11 cellular contexts compared by ENCODE assay signal in the genomic region with DNA sequence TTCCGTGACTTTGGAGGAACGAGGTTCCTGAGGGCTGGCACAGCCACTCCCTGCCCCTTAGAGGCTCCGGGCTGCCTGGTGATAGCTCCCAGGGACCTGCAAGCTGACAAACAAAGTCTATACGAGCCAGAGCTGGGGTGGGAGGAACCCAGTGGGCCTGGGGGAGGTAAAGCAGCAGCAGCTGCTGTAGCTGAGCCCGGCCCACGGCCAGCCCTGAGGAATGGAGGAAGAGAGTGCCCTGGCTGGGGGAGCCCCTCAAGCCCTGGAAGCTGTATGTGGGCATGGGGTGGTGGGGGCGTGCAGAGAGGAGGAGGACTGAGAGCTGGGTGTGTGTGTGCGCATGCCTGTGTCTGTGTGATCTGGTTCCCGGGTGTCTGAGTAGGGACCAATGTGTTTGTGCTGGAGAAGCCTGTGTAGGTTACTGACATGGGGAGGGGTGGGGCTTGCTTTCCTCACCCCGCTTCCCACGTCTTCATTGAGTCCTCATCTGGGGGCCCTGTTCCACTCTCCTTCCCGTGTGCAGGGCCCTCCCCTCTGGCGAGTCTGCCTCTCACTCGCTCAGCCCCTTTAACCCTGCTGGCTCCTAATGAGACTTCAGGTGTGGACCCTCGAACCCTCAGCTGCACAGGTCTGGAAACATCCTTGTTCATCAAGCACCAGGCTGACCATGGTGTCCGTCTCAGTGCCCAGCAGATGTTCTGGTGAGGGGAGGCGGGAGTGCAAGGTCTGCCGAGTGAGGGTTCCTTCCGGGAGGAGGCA. TPM values are rescaled to one million over a fixed set of nuclear protein-coding genes. Genes with fewer than 3 reads are reported as not detected.
A peak's percentile ranks its signal among the peaks of the same experiment; 100 is the strongest.
DNase-seq lines count a peak whose midpoint lies in the region; ATAC-seq and TF ChIP-seq lines count a peak whose summit lies in the region.
"Had no signal": no experiment of that assay in that cellular context is flagged by ENCODE, and none has a peak within 500 bp of the region (broad histone marks: within the 10 kb centered on the region; RNA-seq: fewer than 3 reads in every experiment).

No MANE protein-coding gene starts in this region.

- H3K9me3 Mint-ChIP-seq in WTC11 (no peaks in the 10 kb centered on the region), immature natural killer cell (no peaks in the 10 kb centered on the region)

- no peak for ATAC-seq in WTC11
- ATAC-seq: GM12878 had no signal

- no peaks in the 10 kb centered on the region for H3K4me1 ChIP-seq in HEK293 (ENCODE audit: control insufficient read depth, insufficient read depth, low read length)
- peaks cover 3% of the 10 kb centered on the region for H3K4me1 ChIP-seq in rectal smooth muscle tissue (ENCODE audit: control insufficient read depth, insufficient read depth, low read length)

- H3K4me1 Mint-ChIP-seq in WTC11, result peaks cover 38% of the 10 kb centered on the region
- peaks cover 40 to 51% of the 10 kb centered on the region in 2 donors for H3K4me1 Mint-ChIP-seq in immature natural killer cell

- TF ChIP-seq CTCF in HEK293 (tag by site-specific recombination; IDR thresholded peaks at IDR 0.05) (no peak), WTC11 (IDR thresholded peaks at IDR 0.05) (no peak), GM10266 (IDR thresholded peaks at IDR 0.05; ENCODE audit: control insufficient read depth, insufficient read depth, low read depth, missing control alignments) (no peak)

- no peaks in the 10 kb centered on the region for H3K36me3 Mint-ChIP-seq in WTC11
- no peaks in the 10 kb centered on the region for H3K36me3 Mint-ChIP-seq in immature natural killer cell

- no peaks in the 10 kb centered on the region for H3K36me3 ChIP-seq in HEK293 (ENCODE audit: control insufficient read depth in 2 of 2, insufficient read depth in 1 of 2, low read length in 2 of 2)
- H3K36me3 ChIP-seq in rectal smooth muscle tissue (ENCODE audit: control insufficient read depth, insufficient read depth, low read length), result no peaks in the 10 kb centered on the region
- peaks cover 2% of the 10 kb centered on the region; the same call in 1 of the 2 replicates for H3K36me3 ChIP-seq in MG63
- H3K36me3 ChIP-seq: stomach had no signal

- H3K4me3 ChIP-seq in HEK293 (ENCODE audit: low read depth, low read length), result no peak overlapping the region
- H3K4me3 ChIP-seq in rectal smooth muscle tissue (ENCODE audit: low read length), result peak overlapping the region; percentile 36
- H3K4me3 ChIP-seq in MG63, result no peak overlapping the region
- H3K4me3 ChIP-seq: GM12878, stomach had no signal

- peak overlapping the region; percentile 25; the same call in 1 of the 2 replicates for H3K4me3 Mint-ChIP-seq in WTC11
- H3K4me3 Mint-ChIP-seq in immature natural killer cell, result peak overlapping the region; percentile 25 to 71 (median 64)

- H3K27ac ChIP-seq in HEK293 (ENCODE audit: extremely low read depth, low read depth, low read length) (no peak overlapping the region), rectal smooth muscle tissue (ENCODE audit: low read depth, low read length) (peak overlapping the region; percentile 24)

- CTCF ChIA-PET in HEK293 (lab: Yijun Ruan, JAX) (interaction anchor here (0.5 kb wide), 1 partner anchor 905 kb away, joined by 3 read pairs; no protein-coding TSS in a partner anchor), WTC11 (lab: Charles Lee) (interaction anchor here (0.7 kb wide), 1 partner anchor 56 kb away, joined by 5 read pairs; no protein-coding TSS in a partner anchor)

- H3K9ac ChIP-seq in rectal smooth muscle tissue (ENCODE audit: low read length), result no peak overlapping the region

- H3K9me3 ChIP-seq in HEK293 (ENCODE audit: control insufficient read depth, insufficient read depth, low read depth, low read length), result no peaks in the 10 kb centered on the region
- H3K9me3 ChIP-seq in MG63, result no peaks in the 10 kb centered on the region
- H3K9me3 ChIP-seq: stomach had no signal

- H3K27me3 Mint-ChIP-seq in WTC11 (ENCODE audit: low read depth) (no peaks in the 10 kb centered on the region), immature natural killer cell (ENCODE audit: low read depth in 3 of 3) (peaks cover 0 to 3% (median 2%) of the 10 kb centered on the region in 3 donors)

- H3K27ac Mint-ChIP-seq in WTC11, result peak overlapping the region; percentile 65; the same call in 1 of the 2 replicates
- H3K27ac Mint-ChIP-seq in immature natural killer cell, result peak overlapping the region; percentile 50 to 89 (median 72)

- H3K27me3 ChIP-seq in rectal smooth muscle tissue (ENCODE audit: control insufficient read depth, insufficient read depth, low read length) (no peaks in the 10 kb centered on the region), MG63 (no peaks in the 10 kb centered on the region)
- H3K27me3 ChIP-seq: stomach had no signal

- POLR2A ChIA-PET in HEK293 (lab: Yijun Ruan, JAX) (no interaction called here), WTC11 (lab: Charles Lee) (no interaction called here)

- DNase-seq in WTC11 (ENCODE audit: low spot score) (no peak), immature natural killer cell (no peak), MG63 (no peak), GM10266 (ENCODE audit: extremely low spot score) (no peak), T-helper 2 cell (no peak), CD1c-positive myeloid dendritic cell (ENCODE audit: extremely low spot score) (no peak)
- DNase-seq: cerebellar nuclear complex, stomach had no signal

TF ChIP-seq in HEK293, 187 proteins besides CTCF, POLR2A, EP300 and RAD21:
- no peak for TF ChIP-seq ZNF341 (tag by site-specific recombination; IDR thresholded peaks at IDR 0.05; ENCODE audit: low read depth)
- no peak for TF ChIP-seq KLF16 (tag by site-specific recombination; IDR thresholded peaks at IDR 0.05)
- TF ChIP-seq ZFP41 (tag by site-specific recombination; IDR thresholded peaks at IDR 0.05; ENCODE audit: borderline replicate concordance), result no peak
- TF ChIP-seq ELK4 (IDR thresholded peaks at IDR 0.05; ENCODE audit: borderline replicate concordance, low read depth, low read length), result no peak
- TF ChIP-seq ZFHX2 (tag by site-specific recombination; conservative IDR thresholded peaks at IDR 0.05), result peak; percentile 90
- no peak for TF ChIP-seq ZNF701 (tag by site-specific recombination; IDR thresholded peaks at IDR 0.05)
- TF ChIP-seq EGR2 (tag by site-specific recombination; IDR thresholded peaks at IDR 0.05; ENCODE audit: low read depth), result peak; percentile 87
- TF ChIP-seq ZNF19 (tag by site-specific recombination; IDR thresholded peaks at IDR 0.05; ENCODE audit: low read depth), result no peak

TF ChIP-seq in WTC11, 78 proteins besides CTCF, POLR2A, EP300 and RAD21 (continues in another document):
- TF ChIP-seq, protein P1, sequence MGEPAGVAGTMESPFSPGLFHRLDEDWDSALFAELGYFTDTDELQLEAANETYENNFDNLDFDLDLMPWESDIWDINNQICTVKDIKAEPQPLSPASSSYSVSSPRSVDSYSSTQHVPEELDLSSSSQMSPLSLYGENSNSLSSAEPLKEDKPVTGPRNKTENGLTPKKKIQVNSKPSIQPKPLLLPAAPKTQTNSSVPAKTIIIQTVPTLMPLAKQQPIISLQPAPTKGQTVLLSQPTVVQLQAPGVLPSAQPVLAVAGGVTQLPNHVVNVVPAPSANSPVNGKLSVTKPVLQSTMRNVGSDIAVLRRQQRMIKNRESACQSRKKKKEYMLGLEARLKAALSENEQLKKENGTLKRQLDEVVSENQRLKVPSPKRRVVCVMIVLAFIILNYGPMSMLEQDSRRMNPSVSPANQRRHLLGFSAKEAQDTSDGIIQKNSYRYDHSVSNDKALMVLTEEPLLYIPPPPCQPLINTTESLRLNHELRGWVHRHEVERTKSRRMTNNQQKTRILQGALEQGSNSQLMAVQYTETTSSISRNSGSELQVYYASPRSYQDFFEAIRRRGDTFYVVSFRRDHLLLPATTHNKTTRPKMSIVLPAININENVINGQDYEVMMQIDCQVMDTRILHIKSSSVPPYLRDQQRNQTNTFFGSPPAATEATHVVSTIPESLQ (CRISPR knock-in tag; IDR thresholded peaks at IDR 0.05), result no peak
- no peak for TF ChIP-seq SOX15 (CRISPR knock-in tag; IDR thresholded peaks at IDR 0.05)
- TF ChIP-seq, protein P2, sequence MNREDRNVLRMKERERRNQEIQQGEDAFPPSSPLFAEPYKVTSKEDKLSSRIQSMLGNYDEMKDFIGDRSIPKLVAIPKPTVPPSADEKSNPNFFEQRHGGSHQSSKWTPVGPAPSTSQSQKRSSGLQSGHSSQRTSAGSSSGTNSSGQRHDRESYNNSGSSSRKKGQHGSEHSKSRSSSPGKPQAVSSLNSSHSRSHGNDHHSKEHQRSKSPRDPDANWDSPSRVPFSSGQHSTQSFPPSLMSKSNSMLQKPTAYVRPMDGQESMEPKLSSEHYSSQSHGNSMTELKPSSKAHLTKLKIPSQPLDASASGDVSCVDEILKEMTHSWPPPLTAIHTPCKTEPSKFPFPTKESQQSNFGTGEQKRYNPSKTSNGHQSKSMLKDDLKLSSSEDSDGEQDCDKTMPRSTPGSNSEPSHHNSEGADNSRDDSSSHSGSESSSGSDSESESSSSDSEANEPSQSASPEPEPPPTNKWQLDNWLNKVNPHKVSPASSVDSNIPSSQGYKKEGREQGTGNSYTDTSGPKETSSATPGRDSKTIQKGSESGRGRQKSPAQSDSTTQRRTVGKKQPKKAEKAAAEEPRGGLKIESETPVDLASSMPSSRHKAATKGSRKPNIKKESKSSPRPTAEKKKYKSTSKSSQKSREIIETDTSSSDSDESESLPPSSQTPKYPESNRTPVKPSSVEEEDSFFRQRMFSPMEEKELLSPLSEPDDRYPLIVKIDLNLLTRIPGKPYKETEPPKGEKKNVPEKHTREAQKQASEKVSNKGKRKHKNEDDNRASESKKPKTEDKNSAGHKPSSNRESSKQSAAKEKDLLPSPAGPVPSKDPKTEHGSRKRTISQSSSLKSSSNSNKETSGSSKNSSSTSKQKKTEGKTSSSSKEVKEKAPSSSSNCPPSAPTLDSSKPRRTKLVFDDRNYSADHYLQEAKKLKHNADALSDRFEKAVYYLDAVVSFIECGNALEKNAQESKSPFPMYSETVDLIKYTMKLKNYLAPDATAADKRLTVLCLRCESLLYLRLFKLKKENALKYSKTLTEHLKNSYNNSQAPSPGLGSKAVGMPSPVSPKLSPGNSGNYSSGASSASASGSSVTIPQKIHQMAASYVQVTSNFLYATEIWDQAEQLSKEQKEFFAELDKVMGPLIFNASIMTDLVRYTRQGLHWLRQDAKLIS (CRISPR knock-in tag; IDR thresholded peaks at IDR 0.05; ENCODE audit: borderline replicate concordance), result no peak
- no peak for TF ChIP-seq NR1H2 (CRISPR knock-in tag; IDR thresholded peaks at IDR 0.05)
- no peak for TF ChIP-seq ATF3 (CRISPR knock-in tag; conservative IDR thresholded peaks at IDR 0.05)

RNA-seq across cellular contexts. Expression of gene ST3GAL4, which starts 10.8 kb away (rescaled TPM):
- 12.8 to 17.3 TPM (median 14.3 TPM) in 3 replicates for total RNA-seq in WTC11 (2021)
- polyA plus RNA-seq in immature natural killer cell, result 10 to 100 TPM; 25.0 to 31.7 (median 30.9) TPM
- total RNA-seq in MG63 (2014; rRNA removed; shearing (Covaris generic); ENCODE audit: low replicate concordance), result 44.1 and 57.9 TPM in 2 replicates
